In genomic region chr13:91960947-91961346, GRCh38 we compare ENCODE assay signal across 1 cellular context.
TF ChIP-seq lines count a peak whose summit lies in the region.

No MANE protein-coding gene starts in this region.

TF ChIP-seq in GM23338, 12 proteins besides CTCF, POLR2A, EP300 and RAD21:
- TF ChIP-seq ZNF462 (CRISPR knock-in tag; IDR thresholded peaks at IDR 0.05): no peak
- TF ChIP-seq JUNB (IDR thresholded peaks at IDR 0.05; ENCODE audit: unreplicated experiment): no peak
- no peak for TF ChIP-seq ZNF331 (CRISPR knock-in tag; IDR thresholded peaks at IDR 0.05; ENCODE audit: low read depth)
- no peak for TF ChIP-seq ZNF114 (CRISPR knock-in tag; IDR thresholded peaks at IDR 0.05)
- TF ChIP-seq REST (IDR thresholded peaks at IDR 0.05; ENCODE audit: unreplicated experiment): no peak
- TF ChIP-seq ETS1 (IDR thresholded peaks at IDR 0.05): no peak
- no peak for TF ChIP-seq EZH2 (IDR thresholded peaks at IDR 0.05; ENCODE audit: low read depth, unreplicated experiment)
- TF ChIP-seq STAT1 (IDR thresholded peaks at IDR 0.05; ENCODE audit: unreplicated experiment): no peak
- no peak for TF ChIP-seq CREB1 (CRISPR knock-in tag; IDR thresholded peaks at IDR 0.05; ENCODE audit: low read depth)
- no peak for TF ChIP-seq POLR2AphosphoS5 (IDR thresholded peaks at IDR 0.05; ENCODE audit: low read depth)
- no peak for TF ChIP-seq NANOG (IDR thresholded peaks at IDR 0.05; ENCODE audit: borderline replicate concordance)
